In the genomic region with DNA sequence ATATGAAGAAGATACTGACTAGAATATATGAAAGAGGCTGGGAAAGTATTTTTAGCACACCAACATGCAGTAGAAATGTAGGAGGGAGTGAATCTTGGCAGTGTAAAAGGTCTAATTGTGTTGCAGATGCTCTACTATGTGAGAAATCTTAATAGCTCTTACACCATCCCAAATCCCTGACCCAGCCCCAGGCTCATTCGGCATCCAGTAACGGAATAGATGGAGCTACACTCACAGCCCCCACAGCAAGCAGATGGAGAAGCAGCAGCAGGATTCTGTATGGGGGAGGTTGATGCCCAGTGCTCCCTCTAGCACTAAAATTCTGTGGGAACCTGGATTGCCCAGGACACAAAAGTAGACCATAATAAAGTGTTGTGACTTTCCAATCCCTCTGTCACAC, we compare ENCODE assay signal across 21 cellular contexts.
"Had no signal": no experiment of that assay in that cellular context is flagged by ENCODE, and none has a peak within 500 bp of the region (broad histone marks: within the 10 kb centered on the region; RNA-seq: fewer than 3 reads in every experiment).

No MANE protein-coding gene starts in this region.

- H3K27ac Mint-ChIP-seq: naive B cell, nephron, type B pancreatic cell had no signal

- H3K9me3 ChIP-seq: colonic mucosa, esophagus squamous epithelium, gastroesophageal sphincter, neutrophil, ovary, sigmoid colon, suprapubic skin, thyroid gland had no signal

- H3K36me3 ChIP-seq: colonic mucosa, esophagus squamous epithelium, gastroesophageal sphincter, neutrophil, ovary, right atrium auricular region, sigmoid colon, suprapubic skin, thyroid gland had no signal

- H3K4me1 Mint-ChIP-seq: naive B cell, nephron had no signal

- H3K9me3 Mint-ChIP-seq: nephron, type B pancreatic cell had no signal

- DNase-seq: colonic mucosa; dermis blood vessel endothelial cell; esophagus squamous epithelium; foreskin fibroblast; left colon; left ventricle myocardium superior; mesendoderm; naive B cell; ovary; sigmoid colon; small intestine; stimulated activated CD4-positive, alpha-beta T cell treated with anti-CD3 and anti-CD28 coated beads, Interleukin-12 subunit alpha, Interleukin-12 subunit beta, amount 100 ng/mL, for 4 hours; stimulated activated naive CD8-positive, alpha-beta T cell treated with anti-CD3 and anti-CD28 coated beads, Interleukin-15, Interleukin-2, amounts not matched to agents 100 U/mL and 50 U/mL, for 24 hours; thyroid gland had no signal

- H3K4me1 ChIP-seq: colonic mucosa, gastroesophageal sphincter, right atrium auricular region, sigmoid colon, suprapubic skin, thyroid gland had no signal

- H3K36me3 Mint-ChIP-seq: naive B cell, type B pancreatic cell had no signal

- H3K27ac ChIP-seq: colonic mucosa, esophagus squamous epithelium, gastroesophageal sphincter, neutrophil, ovary, right atrium auricular region, sigmoid colon, suprapubic skin, thyroid gland had no signal

- ATAC-seq: gastroesophageal sphincter; left colon; left ventricle myocardium superior; stimulated activated naive CD8-positive, alpha-beta T cell treated with anti-CD3 and anti-CD28 coated beads, Interleukin-15, Interleukin-2, amounts not matched to agents 100 U/mL and 50 U/mL, for 24 hours had no signal

- H3K27me3 Mint-ChIP-seq: naive B cell, type B pancreatic cell had no signal

- H3K27me3 ChIP-seq: esophagus squamous epithelium, gastroesophageal sphincter, neutrophil, ovary, right atrium auricular region, sigmoid colon, suprapubic skin, thyroid gland had no signal

- H3K4me3 ChIP-seq: colonic mucosa, esophagus squamous epithelium, gastroesophageal sphincter, lung, ovary, right atrium auricular region, sigmoid colon, suprapubic skin, thyroid gland had no signal

- H3K4me3 Mint-ChIP-seq: naive B cell, nephron, type B pancreatic cell had no signal
